ENCODE assay signal across 8 cellular contexts in genomic region chr4:176002007-176002623, GRCh38.
DNase-seq lines count a peak whose midpoint lies in the region; ATAC-seq, FAIRE-seq and TF ChIP-seq lines count a peak whose summit lies in the region.

No MANE protein-coding gene starts in this region.

- H3K4me1 Mint-ChIP-seq in progenitor cell of endocrine pancreas (ENCODE audit: low read depth) = peaks cover 4% of the 10 kb centered on the region

- under 1% methylated on average over 44 of the region's 44 CpGs for WGBS in right cardiac atrium

- ATAC-seq in GM19452 (IDR thresholded peaks at IDR 0.05; ENCODE audit: unreplicated experiment) (peak; percentile 70), HG03565 (IDR thresholded peaks at IDR 0.05; ENCODE audit: unreplicated experiment) (peak; percentile 74), right cardiac atrium (peak; percentile 63 to 82)

- H3K27me3 ChIP-seq in right cardiac atrium (ENCODE audit: control insufficient read depth, insufficient read depth) = no peaks in the 10 kb centered on the region

- no peak for FAIRE-seq in D721Med (lab: Jason Lieb, UNC)

- peaks cover 16% of the 10 kb centered on the region for H3K27me3 Mint-ChIP-seq in progenitor cell of endocrine pancreas

- H3K36me3 Mint-ChIP-seq in progenitor cell of endocrine pancreas (ENCODE audit: insufficient read depth) = no peaks in the 10 kb centered on the region

- DNase-seq in D721Med (ENCODE audit: insufficient read length, low spot score) (peak; percentile 28), right cardiac atrium (peak; percentile 26 to 59 (median 48)), progenitor cell of endocrine pancreas (ENCODE audit: low spot score, unreplicated experiment) (peak; percentile 53), OCI-M2 (lab: John Stamatoyannopoulos, UW; ENCODE audit: unreplicated experiment) (no peak)
- peak; percentile 17 to 18 for DNase-seq in activated T-cell treated with anti-CD3 and anti-CD28 coated beads, Interleukin-2, amount 50 U/mL, for 48 hours
- DNase-seq in activated effector memory CD4-positive, alpha-beta T cell treated with anti-CD3 and anti-CD28 coated beads, Interleukin-2, amount 50 U/mL, for 16 hours = no peak

- H3K4me3 ChIP-seq in right cardiac atrium (ENCODE audit: low read length) = peak overlapping the region; percentile 57

- H3K4me3 Mint-ChIP-seq in progenitor cell of endocrine pancreas (ENCODE audit: low read depth) = peak overlapping the region; percentile 87

- intact Hi-C loops in right cardiac atrium (cut with DNase I) = no loop called here

- H3K9me3 ChIP-seq in right cardiac atrium (ENCODE audit: control insufficient read depth, low read length) = no peaks in the 10 kb centered on the region

- peak overlapping the region; percentile 25 for H3K27ac Mint-ChIP-seq in progenitor cell of endocrine pancreas

- no peaks in the 10 kb centered on the region for H3K4me1 ChIP-seq in right cardiac atrium (ENCODE audit: control insufficient read depth, insufficient read depth, low read length)

- no peak overlapping the region for H3K27ac ChIP-seq in right cardiac atrium (ENCODE audit: low read length)

- no peaks in the 10 kb centered on the region for H3K9me3 Mint-ChIP-seq in progenitor cell of endocrine pancreas (ENCODE audit: low read depth)

- TF ChIP-seq CTCF in D721Med (IDR thresholded peaks at IDR 0.05; ENCODE audit: insufficient read depth, missing control alignments) (no peak), progenitor cell of endocrine pancreas (IDR thresholded peaks at IDR 0.05; ENCODE audit: unreplicated experiment) (no peak)

Comparison
In these comparisons a context has a peak if more than half of its experiments do, and no peak if none do; other contexts are left out.
1. DNase-seq: peak in D721Med (single experiment), activated T-cell treated with anti-CD3 and anti-CD28 coated beads, Interleukin-2, amount 50 U/mL, for 48 hours (2 of 2), right cardiac atrium (3 of 3) and progenitor cell of endocrine pancreas (single experiment); none in OCI-M2 (single experiment) and activated effector memory CD4-positive, alpha-beta T cell treated with anti-CD3 and anti-CD28 coated beads, Interleukin-2, amount 50 U/mL, for 16 hours (single experiment).
2. Peak in every context shown above with its lines, with median percentiles within 50 percentile points of each other: ATAC-seq.